In the genomic region with DNA sequence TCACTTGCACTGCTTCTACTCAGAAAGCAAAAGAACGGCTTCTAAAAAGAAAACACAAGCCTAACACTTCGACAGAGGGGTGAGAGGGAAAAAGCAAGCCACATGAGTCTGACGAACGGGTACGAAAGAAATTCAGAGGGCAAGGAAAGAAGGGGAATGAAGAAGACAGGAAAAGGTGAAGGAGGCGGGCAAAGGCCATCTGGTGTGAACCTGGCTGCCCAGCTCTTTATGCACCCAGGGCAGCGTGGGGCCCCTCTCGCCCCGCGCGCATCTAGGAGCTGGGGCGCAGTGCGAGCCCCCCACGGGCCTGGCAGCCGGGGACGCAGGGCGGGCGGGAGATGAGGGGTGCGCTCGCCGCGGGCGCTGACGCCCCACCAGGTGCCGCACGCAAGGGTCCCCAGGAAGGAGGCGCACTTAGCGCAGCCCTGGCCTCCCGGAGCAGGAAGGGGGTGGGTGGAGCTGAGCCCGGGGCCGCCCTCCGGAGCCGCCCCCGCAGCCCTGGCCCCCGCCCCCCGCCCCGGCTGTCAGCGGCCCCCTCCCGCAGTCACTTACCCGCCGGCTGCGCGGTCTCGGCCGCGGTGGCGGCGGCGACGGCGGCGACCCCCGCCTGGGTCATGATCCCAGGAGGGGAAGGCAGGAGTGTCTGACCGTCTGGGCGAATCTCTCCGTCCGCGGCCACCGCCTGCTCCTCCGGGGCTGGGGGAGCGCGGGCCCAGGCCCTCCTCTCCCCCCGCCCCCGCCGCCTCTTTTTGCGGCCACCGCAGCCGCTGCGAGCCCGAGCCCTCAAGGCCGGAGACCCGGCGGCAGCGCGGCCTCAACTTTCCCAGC, we compare ENCODE assay signal across 8 cellular contexts. TPM values are rescaled to one million over a fixed set of nuclear protein-coding genes. Genes with fewer than 3 reads are reported as not detected.
A peak's percentile ranks its signal among the peaks of the same experiment; 100 is the strongest.
DNase-seq lines count a peak whose midpoint lies in the region; ATAC-seq, FAIRE-seq and TF ChIP-seq lines count a peak whose summit lies in the region.

A gene with protein sequence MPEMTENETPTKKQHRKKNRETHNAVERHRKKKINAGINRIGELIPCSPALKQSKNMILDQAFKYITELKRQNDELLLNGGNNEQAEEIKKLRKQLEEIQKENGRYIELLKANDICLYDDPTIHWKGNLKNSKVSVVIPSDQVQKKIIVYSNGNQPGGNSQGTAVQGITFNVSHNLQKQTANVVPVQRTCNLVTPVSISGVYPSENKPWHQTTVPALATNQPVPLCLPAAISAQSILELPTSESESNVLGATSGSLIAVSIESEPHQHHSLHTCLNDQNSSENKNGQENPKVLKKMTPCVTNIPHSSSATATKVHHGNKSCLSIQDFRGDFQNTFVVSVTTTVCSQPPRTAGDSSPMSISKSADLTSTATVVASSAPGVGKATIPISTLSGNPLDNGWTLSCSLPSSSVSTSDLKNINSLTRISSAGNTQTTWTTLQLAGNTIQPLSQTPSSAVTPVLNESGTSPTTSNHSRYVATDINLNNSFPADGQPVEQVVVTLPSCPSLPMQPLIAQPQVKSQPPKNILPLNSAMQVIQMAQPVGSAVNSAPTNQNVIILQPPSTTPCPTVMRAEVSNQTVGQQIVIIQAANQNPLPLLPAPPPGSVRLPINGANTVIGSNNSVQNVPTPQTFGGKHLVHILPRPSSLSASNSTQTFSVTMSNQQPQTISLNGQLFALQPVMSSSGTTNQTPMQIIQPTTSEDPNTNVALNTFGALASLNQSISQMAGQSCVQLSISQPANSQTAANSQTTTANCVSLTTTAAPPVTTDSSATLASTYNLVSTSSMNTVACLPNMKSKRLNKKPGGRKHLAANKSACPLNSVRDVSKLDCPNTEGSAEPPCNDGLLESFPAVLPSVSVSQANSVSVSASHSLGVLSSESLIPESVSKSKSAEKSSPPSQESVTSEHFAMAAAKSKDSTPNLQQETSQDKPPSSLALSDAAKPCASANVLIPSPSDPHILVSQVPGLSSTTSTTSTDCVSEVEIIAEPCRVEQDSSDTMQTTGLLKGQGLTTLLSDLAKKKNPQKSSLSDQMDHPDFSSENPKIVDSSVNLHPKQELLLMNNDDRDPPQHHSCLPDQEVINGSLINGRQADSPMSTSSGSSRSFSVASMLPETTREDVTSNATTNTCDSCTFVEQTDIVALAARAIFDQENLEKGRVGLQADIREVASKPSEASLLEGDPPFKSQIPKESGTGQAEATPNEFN (N-terminal part only) (minus strand): TSS at position 825 of the 828 bp plus-strand sequence. CDS start 21,764 bp downstream, outside the sequence.

- no peak; a peak in 1 of 4 replicates for TF ChIP-seq RAD21 in H1 (IDR thresholded peaks at IDR 0.05 in 1 of 2, conservative IDR thresholded peaks at IDR 0.05 in 1 of 2; ENCODE audit: low read depth in 2 of 2, low read length in 2 of 2)

- H3K18ac ChIP-seq in H1 (ENCODE audit: extremely low read depth, low read length), result peak within 1 kb of the TSS; percentile 78

- H3K27ac ChIP-seq in H1 (ENCODE audit: low read depth, low read length), result peak within 1 kb of the TSS; percentile 69; the same call in 1 of the 2 replicates
- peak within 1 kb of the TSS; percentile 92 for H3K27ac ChIP-seq in mesodermal cell (ENCODE audit: low read depth, low read length, severe bottlenecking)

- peak within 1 kb of the TSS; percentile 86 to 94 for H3K4me2 ChIP-seq in H1 (ENCODE audit: insufficient read depth in 1 of 2, low read depth in 2 of 2, low read length in 2 of 2)

- DNase-seq in Ammon's horn (ENCODE audit: low spot score) (peak; percentile 86), NCI-H82 (lab: John Stamatoyannopoulos, UW) (peak; percentile 85), H1 (ENCODE audit: low read depth in 1 of 2, low spot score in 2 of 2) (peak; percentile 15 to 78)
- peak; percentile 90 for DNase-seq in activated CD8-positive, alpha-beta memory T cell treated with anti-CD3 and anti-CD28 coated beads for 24 hours
- peak; percentile 77 to 78 for DNase-seq in stimulated activated CD8-positive, alpha-beta memory T cell treated with anti-CD3 and anti-CD28 coated beads, Interleukin-15, amount 100 ng/mL, for 48 hours (ENCODE audit: low read depth in 2 of 2)

- H2BK5ac ChIP-seq in H1 (ENCODE audit: low read depth, low read length), result peak within 1 kb of the TSS; percentile 54; the same call in 1 of the 2 replicates

- peak within 1 kb of the TSS; percentile 73; the same call in 1 of the 2 replicates for H2BK12ac ChIP-seq in H1 (ENCODE audit: low read depth, low read length)

- no peak within 1 kb of the TSS for H2BK20ac ChIP-seq in H1 (ENCODE audit: low read length)

- TF ChIP-seq CTCF in H1 (IDR thresholded peaks at IDR 0.05; ENCODE audit: control extremely low read depth in 1 of 3, insufficient read depth in 1 of 3, low read depth in 1 of 3, low read length in 3 of 3), result no peak

- H3K4me3 ChIP-seq in H1 (ENCODE audit: extremely low read depth in 1 of 4, insufficient read depth in 2 of 4, low read depth in 3 of 4, low read length in 4 of 4) (peak within 1 kb of the TSS; percentile 87 to 96 (median 91)), mesodermal cell (ENCODE audit: extremely low read depth, insufficient read depth, low read length, poor library complexity, severe bottlenecking) (peak within 1 kb of the TSS; percentile 81)

- peaks cover 0 to 49% of the 10 kb centered on the region in 2 experiments; a peak in 2 of 4 replicates for H3K79me2 ChIP-seq in H1 (ENCODE audit: control insufficient read depth in 1 of 2, insufficient read depth in 2 of 2, low read length in 2 of 2)

- H2BK15ac ChIP-seq in H1 (ENCODE audit: low read length), result no peak within 1 kb of the TSS

- TF ChIP-seq EP300 in H1 (IDR thresholded peaks at IDR 0.05; ENCODE audit: borderline replicate concordance in 1 of 2, low read depth in 2 of 2, low read length in 2 of 2), result no peak

- no peaks in the 10 kb centered on the region; the same call in 1 of the 2 replicates for H3K79me1 ChIP-seq in H1 (ENCODE audit: low read depth, low read length)

- no peak; a peak in 1 of 3 replicates for TF ChIP-seq POLR2A in H1 (IDR thresholded peaks at IDR 0.05; ENCODE audit: control extremely low read depth in 1 of 2, low read depth in 2 of 2, low read length in 2 of 2)

- H3K23me2 ChIP-seq in H1 (ENCODE audit: low read depth, low read length), result peaks cover 12% of the 10 kb centered on the region

- no peaks in the 10 kb centered on the region for H4K20me1 ChIP-seq in H1 (replicated peaks in 1 of 2; ENCODE audit: control insufficient read depth in 1 of 2, insufficient read depth in 2 of 2, low read length in 2 of 2)

- peak; percentile 63 for ATAC-seq in GM19023 (IDR thresholded peaks at IDR 0.05; ENCODE audit: unreplicated experiment)
- ATAC-seq in HG03159 (IDR thresholded peaks at IDR 0.05; ENCODE audit: unreplicated experiment), result peak; percentile 62

- H3K27me3 ChIP-seq in H1 (replicated peaks in 1 of 4; ENCODE audit: control insufficient read depth in 3 of 4, extremely low read depth in 1 of 4, insufficient read depth in 3 of 4, low read length in 3 of 4), result no peaks in the 10 kb centered on the region

- H3K9me3 ChIP-seq in H1 (ENCODE audit: insufficient read depth in 2 of 2, low read depth in 1 of 2, low read length in 1 of 2), result no peaks in the 10 kb centered on the region
- H3K9me3 ChIP-seq in mesodermal cell (ENCODE audit: control insufficient read depth, low read length), result no peaks in the 10 kb centered on the region

- CTCF ChIA-PET in H1 (lab: Charles Lee; ENCODE audit: partially characterized antibody), result interaction anchor here (0.7 to 1.8 kb wide), 2 partner anchors 40 to 49 kb away, joined by 3 to 5 read pairs; no protein-coding TSS in a partner anchor

- peak within 1 kb of the TSS; percentile 100 for H2AFZ ChIP-seq in H1 (ENCODE audit: low read length)

- H2AK5ac ChIP-seq in H1 (ENCODE audit: low read depth, low read length), result no peak within 1 kb of the TSS; the same call in 1 of the 2 replicates

- POLR2A ChIA-PET in H1 (lab: Charles Lee; ENCODE audit: partially characterized antibody), result interaction anchor here (0.8 to 1.2 kb wide), 2 partner anchors 18 to 46 kb away, joined by 4 to 5 read pairs; no protein-coding TSS in a partner anchor

- whole genome bisulfite sequencing in H1 (ENCODE audit: extremely low coverage in 1 of 2, insufficient coverage in 1 of 2, insufficient read length in 1 of 2, insufficient replicate concordance in 2 of 2, low coverage in 1 of 2, low lambda C conversion rate in 2 of 2, missing lambda C conversion rate in 1 of 2), 2 experiments, result 3% methylated on average over 13 of the region's 75 CpGs; no CpG with 5 or more reads in 1 of the 2 experiments
- 0% methylated on average over 12 to 35 of the region's 75 CpGs for WGBS in mesodermal cell (ENCODE audit: insufficient coverage in 2 of 2), 2 experiments

- FAIRE-seq in H1 (lab: Jason Lieb, UNC), result no peak

- H4K5ac ChIP-seq in H1 (ENCODE audit: insufficient read length, low read depth, low read length), result peak within 1 kb of the TSS; percentile 80

- H4K8ac ChIP-seq in H1 (ENCODE audit: extremely low read depth, insufficient read depth, low read length), result 0 out of 2 replicates have a peak within 1 kb of the TSS, but pooled peaks have one; percentile 65

- H3K56ac ChIP-seq in H1 (replicated peaks; ENCODE audit: insufficient read length, low read depth, low read length), result peak within 1 kb of the TSS; percentile 72

- H3K14ac ChIP-seq in H1 (ENCODE audit: insufficient read length), result no peak within 1 kb of the TSS

- peak within 1 kb of the TSS; percentile 60 for H3K4ac ChIP-seq in H1 (replicated peaks; ENCODE audit: insufficient read length, low read depth, low read length)

- H3K9ac ChIP-seq in H1 (replicated peaks in 1 of 4; ENCODE audit: extremely low read depth in 1 of 4, low read depth in 3 of 4, low read length in 3 of 4), result peak within 1 kb of the TSS; percentile 31 to 90 (median 73)

- no peaks in the 10 kb centered on the region for H3K36me3 ChIP-seq in H1 (ENCODE audit: control insufficient read depth in 2 of 4, insufficient read depth in 4 of 4, low read length in 3 of 4)
- no peaks in the 10 kb centered on the region for H3K36me3 ChIP-seq in mesodermal cell (ENCODE audit: control insufficient read depth, insufficient read depth, low read length)

- no peak within 1 kb of the TSS for H3K23ac ChIP-seq in H1 (ENCODE audit: insufficient read length)

- peak within 1 kb of the TSS; percentile 12 for H4K91ac ChIP-seq in H1 (replicated peaks; ENCODE audit: insufficient read length, low read length)

- H2BK120ac ChIP-seq in H1 (replicated peaks; ENCODE audit: low read depth, low read length), result no peak within 1 kb of the TSS

- H3K4me1 ChIP-seq in H1 (replicated peaks in 1 of 4; ENCODE audit: control insufficient read depth in 3 of 4, insufficient read depth in 4 of 4, low read length in 3 of 4) (peaks cover 0 to 11% (median 0%) of the 10 kb centered on the region in 4 experiments; a peak in 5 of 7 replicates), mesodermal cell (ENCODE audit: control insufficient read depth, insufficient read depth, low read length, poor library complexity, severe bottlenecking) (no peaks in the 10 kb centered on the region)

RNA-seq across cellular contexts. Expression of the gene that starts here (rescaled TPM):
- total RNA-seq in H1 (2021; fragmentation: NEBNext Ultra II Directional; extraction: Animal tissue kit (Norgen Biotek cat#: 25700)), result 18.5 and 18.8 TPM in 2 replicates
- 5.4 and 9.6 TPM in 2 replicates for polyA plus RNA-seq in H1 (2011; rRNA removed)
- polyA plus RNA-seq in H1 (2011; cell fraction: cytosol; rRNA removed), result 7.7 TPM
- 10.8 TPM for polyA plus RNA-seq in H1 (2011; cell fraction: nucleus; rRNA removed)
- 3.9 to 5.5 TPM (median 4.4 TPM) in 4 replicates for polyA plus RNA-seq in H1 (2012, experiment 1 of 2)
- polyA plus RNA-seq in H1 (2012, experiment 2 of 2), result 0.26 TPM
- 8.7 TPM for polyA plus RNA-seq in H1 (2013, experiment 1 of 2)
- 7.6 TPM for polyA plus RNA-seq in H1 (2013, experiment 2 of 2)
- 46.9 and 57.2 TPM in 2 replicates for polyA minus RNA-seq in H1 (2011; rRNA and poly(A)+ RNA removed)
- 12.3 TPM for polyA minus RNA-seq in H1 (2011; cell fraction: cytosol; rRNA and poly(A)+ RNA removed)
- polyA minus RNA-seq in H1 (2011; cell fraction: nucleus; rRNA and poly(A)+ RNA removed), result 66.2 TPM
- 7.9 TPM for polyA plus RNA-seq in mesodermal cell (2013, experiment 1 of 2)
- 5.5 TPM for polyA plus RNA-seq in mesodermal cell (2013, experiment 2 of 2)

Comparison
In these comparisons a context has a peak if more than half of its experiments do, and no peak if none do; other contexts are left out.
1. Peak in every context shown above with its lines: DNase-seq, ATAC-seq, H3K4me3 ChIP-seq and H3K27ac ChIP-seq.